20 cellular contexts compared by ENCODE assay signal in the genomic region with DNA sequence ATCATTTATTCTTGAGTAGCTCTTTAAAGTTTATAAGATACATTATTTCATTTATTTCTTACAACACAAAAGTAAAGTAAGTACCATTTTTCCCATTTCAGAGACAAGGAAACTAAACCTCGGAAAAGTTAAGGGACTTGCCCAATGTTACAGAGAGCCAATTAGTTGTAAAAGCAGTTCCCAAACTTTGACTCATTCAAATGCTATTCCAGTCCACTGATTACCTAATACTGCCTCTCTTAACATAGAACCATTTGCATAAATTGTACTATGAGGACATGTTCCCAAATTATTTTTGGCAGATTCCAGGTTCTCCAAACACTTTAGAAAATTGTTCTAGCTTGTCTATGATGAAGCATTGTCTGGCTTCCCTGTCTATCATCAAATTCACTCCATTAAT. TPM values are rescaled to one million over a fixed set of nuclear protein-coding genes. Genes with fewer than 3 reads are reported as not detected.
DNase-seq lines count a peak whose midpoint lies in the region; ATAC-seq, FAIRE-seq and TF ChIP-seq lines count a peak whose summit lies in the region.
"Had no signal": no experiment of that assay in that cellular context is flagged by ENCODE, and none has a peak within 500 bp of the region (broad histone marks: within the 10 kb centered on the region; RNA-seq: fewer than 3 reads in every experiment).

No MANE protein-coding gene starts in this region.

- H3K4me1 ChIP-seq in astrocyte (ENCODE audit: insufficient read depth, low read length) (no peaks in the 10 kb centered on the region), tibial nerve (no peaks in the 10 kb centered on the region)
- H3K4me1 ChIP-seq: heart right ventricle had no signal

- ATAC-seq in GM18907 (IDR thresholded peaks at IDR 0.05; ENCODE audit: unreplicated experiment): no peak
- ATAC-seq: activated naive CD8-positive, alpha-beta T cell treated with anti-CD3 and anti-CD28 coated beads, Interleukin-2, amount 50 U/mL, for 24 hours; T-cell had no signal

- H3K4me3 ChIP-seq in astrocyte (ENCODE audit: insufficient read depth, low read depth, low read length) (no peak overlapping the region), fibroblast of villous mesenchyme (ENCODE audit: low read depth, low read length) (no peak overlapping the region), tibial nerve (no peak overlapping the region)
- H3K4me3 ChIP-seq: dorsolateral prefrontal cortex, heart right ventricle had no signal

- no peaks in the 10 kb centered on the region for H3K9me3 ChIP-seq in astrocyte (ENCODE audit: insufficient read depth, low read depth, low read length)
- no peaks in the 10 kb centered on the region for H3K9me3 ChIP-seq in tibial nerve
- H3K9me3 ChIP-seq: heart right ventricle, neutrophil had no signal

- peak overlapping the region; percentile 26 for H3K27ac Mint-ChIP-seq in astrocyte (ENCODE audit: unreplicated experiment)
- H3K27ac Mint-ChIP-seq in activated T-helper 1 cell treated with anti-CD3 and anti-CD28 coated beads, Interleukin-12 subunit alpha, Interleukin-12 subunit beta, Interleukin-2, Interleukin-4 antibody, amounts not matched to agents 30 ng/mL and 10 ng/mL and 1 ng/mL, durations not matched to agents 14 hours and 24 hours and 36 hours: no peak overlapping the region
- H3K27ac Mint-ChIP-seq: activated CD4-positive, alpha-beta T cell treated with anti-CD3 and anti-CD28 coated beads, Interleukin-2, amount 10 ng/mL, durations not matched to agents 7 days and 5 days; activated naive CD8-positive, alpha-beta T cell treated with anti-CD3 and anti-CD28 coated beads, Interleukin-2, amount 50 U/mL, for 24 hours; T-cell had no signal

- H3K36me3 ChIP-seq in astrocyte (ENCODE audit: insufficient read depth, low read length) (no peaks in the 10 kb centered on the region), tibial nerve (no peaks in the 10 kb centered on the region)
- H3K36me3 ChIP-seq: heart right ventricle, neutrophil had no signal

- H2AFZ ChIP-seq in astrocyte (ENCODE audit: low read depth, low read length): no peak overlapping the region

- no peak overlapping the region for H3K9ac ChIP-seq in astrocyte (ENCODE audit: low read length)

- no peak for TF ChIP-seq POLR2A in tibial nerve (IDR thresholded peaks at IDR 0.05)

- H3K4me1 Mint-ChIP-seq in astrocyte (ENCODE audit: low read depth, unreplicated experiment): no peaks in the 10 kb centered on the region
- H3K4me1 Mint-ChIP-seq in activated T-helper 1 cell treated with anti-CD3 and anti-CD28 coated beads, Interleukin-12 subunit alpha, Interleukin-12 subunit beta, Interleukin-2, Interleukin-4 antibody, amounts not matched to agents 30 ng/mL and 10 ng/mL and 1 ng/mL, durations not matched to agents 14 hours and 24 hours and 36 hours (ENCODE audit: low read depth): no peaks in the 10 kb centered on the region
- H3K4me1 Mint-ChIP-seq: activated CD4-positive, alpha-beta T cell treated with anti-CD3 and anti-CD28 coated beads, Interleukin-2, amount 10 ng/mL, durations not matched to agents 7 days and 5 days; activated naive CD8-positive, alpha-beta T cell treated with anti-CD3 and anti-CD28 coated beads, Interleukin-2, amount 50 U/mL, for 24 hours; T-cell had no signal

- intact Hi-C loops in activated T-helper 1 cell treated with anti-CD3 and anti-CD28 coated beads, Interleukin-12 subunit alpha, Interleukin-12 subunit beta, Interleukin-2, Interleukin-4 antibody, amounts not matched to agents 30 ng/mL and 10 ng/mL and 1 ng/mL, durations not matched to agents 14 hours and 24 hours and 36 hours (cut with micrococcal nuclease): no loop called here

- no peaks in the 10 kb centered on the region for H3K79me2 ChIP-seq in astrocyte (ENCODE audit: insufficient read depth, low read length)

- H3K27me3 ChIP-seq in astrocyte (ENCODE audit: insufficient read depth, low read length) (no peaks in the 10 kb centered on the region), tibial nerve (no peaks in the 10 kb centered on the region)
- H3K27me3 ChIP-seq: heart right ventricle, neutrophil had no signal

- H3K9me3 Mint-ChIP-seq in astrocyte (ENCODE audit: unreplicated experiment): no peaks in the 10 kb centered on the region
- no peaks in the 10 kb centered on the region for H3K9me3 Mint-ChIP-seq in activated T-helper 1 cell treated with anti-CD3 and anti-CD28 coated beads, Interleukin-12 subunit alpha, Interleukin-12 subunit beta, Interleukin-2, Interleukin-4 antibody, amounts not matched to agents 30 ng/mL and 10 ng/mL and 1 ng/mL, durations not matched to agents 14 hours and 24 hours and 36 hours
- H3K9me3 Mint-ChIP-seq: activated CD4-positive, alpha-beta T cell treated with anti-CD3 and anti-CD28 coated beads, Interleukin-2, amount 10 ng/mL, durations not matched to agents 7 days and 5 days; activated naive CD8-positive, alpha-beta T cell treated with anti-CD3 and anti-CD28 coated beads, Interleukin-2, amount 50 U/mL, for 24 hours had no signal

- no peaks in the 10 kb centered on the region for H3K27me3 Mint-ChIP-seq in astrocyte (ENCODE audit: low read depth, unreplicated experiment)
- H3K27me3 Mint-ChIP-seq in activated T-helper 1 cell treated with anti-CD3 and anti-CD28 coated beads, Interleukin-12 subunit alpha, Interleukin-12 subunit beta, Interleukin-2, Interleukin-4 antibody, amounts not matched to agents 30 ng/mL and 10 ng/mL and 1 ng/mL, durations not matched to agents 14 hours and 24 hours and 36 hours (ENCODE audit: insufficient read depth): no peaks in the 10 kb centered on the region
- H3K27me3 Mint-ChIP-seq: activated CD4-positive, alpha-beta T cell treated with anti-CD3 and anti-CD28 coated beads, Interleukin-2, amount 10 ng/mL, durations not matched to agents 7 days and 5 days; activated naive CD8-positive, alpha-beta T cell treated with anti-CD3 and anti-CD28 coated beads, Interleukin-2, amount 50 U/mL, for 24 hours had no signal

- WGBS in tibial nerve, 2 donors: 71 to 72% methylated on average over 1 of the region's 1 CpG

- no peak overlapping the region for H3K4me2 ChIP-seq in astrocyte (ENCODE audit: low read length)

- H3K36me3 Mint-ChIP-seq in astrocyte (ENCODE audit: low read depth, unreplicated experiment): no peaks in the 10 kb centered on the region
- H3K36me3 Mint-ChIP-seq in activated T-helper 1 cell treated with anti-CD3 and anti-CD28 coated beads, Interleukin-12 subunit alpha, Interleukin-12 subunit beta, Interleukin-2, Interleukin-4 antibody, amounts not matched to agents 30 ng/mL and 10 ng/mL and 1 ng/mL, durations not matched to agents 14 hours and 24 hours and 36 hours (ENCODE audit: low read depth): no peaks in the 10 kb centered on the region
- H3K36me3 Mint-ChIP-seq: T-cell had no signal

- H4K20me1 ChIP-seq in astrocyte (ENCODE audit: insufficient read depth, low read length): no peaks in the 10 kb centered on the region

- DNase-seq in GM03348 (ENCODE audit: low spot score) (peak; percentile 39), astrocyte (ENCODE audit: low read depth) (peak; percentile 70), fibroblast of villous mesenchyme (ENCODE audit: low read depth) (peak; percentile 45), stromal cell of bone marrow (ENCODE audit: low read depth) (peak; percentile 40), NCI-H1417 (lab: John Stamatoyannopoulos, UW) (no peak), tibial nerve (ENCODE audit: low spot score in 2 of 2) (no peak)
- no peak for DNase-seq in activated T-helper 1 cell treated with anti-CD3 and anti-CD28 coated beads, Interleukin-12 subunit alpha, Interleukin-12 subunit beta, Interleukin-2, Interleukin-4 antibody, amounts not matched to agents 30 ng/mL and 10 ng/mL and 1 ng/mL, durations not matched to agents 14 hours and 24 hours and 36 hours (ENCODE audit: low spot score)
- DNase-seq: activated CD4-positive, alpha-beta T cell treated with anti-CD3 and anti-CD28 coated beads, Interleukin-2, amount 10 ng/mL, durations not matched to agents 7 days and 5 days; activated CD8-positive, alpha-beta memory T cell treated with anti-CD3 and anti-CD28 coated beads, Interleukin-2, amount 50 U/mL, for 4 hours; activated effector memory CD4-positive, alpha-beta T cell treated with anti-CD3 and anti-CD28 coated beads, Interleukin-2, amount 50 U/mL, for 16 hours; activated naive CD8-positive, alpha-beta T cell treated with anti-CD3 and anti-CD28 coated beads, Interleukin-2, amount 50 U/mL, for 24 hours; dorsolateral prefrontal cortex; heart right ventricle; NCI-H69; SIG-M5; stimulated activated CD4-positive, alpha-beta T cell treated with anti-CD3 and anti-CD28 coated beads, Interleukin-12 subunit alpha, Interleukin-12 subunit beta, amount 100 ng/mL, for 4 hours; T-cell had no signal

- TF ChIP-seq CTCF in astrocyte (IDR thresholded peaks at IDR 0.05; ENCODE audit: insufficient read depth, low read depth, low read length): no peak
- TF ChIP-seq CTCF in fibroblast of villous mesenchyme (IDR thresholded peaks at IDR 0.05; ENCODE audit: insufficient read depth, low read depth, low read length): no peak
- no peak for TF ChIP-seq CTCF in tibial nerve (IDR thresholded peaks at IDR 0.05)

- H3K27ac ChIP-seq in astrocyte (ENCODE audit: low read depth, low read length) (no peak overlapping the region), tibial nerve (no peak overlapping the region)
- H3K27ac ChIP-seq: C4-2B, dorsolateral prefrontal cortex, heart right ventricle, neutrophil had no signal

- TF ChIP-seq EP300 in tibial nerve (IDR thresholded peaks at IDR 0.05): no peak

- no peak for FAIRE-seq in astrocyte (lab: Jason Lieb, UNC)

- H3K4me3 Mint-ChIP-seq in astrocyte (ENCODE audit: unreplicated experiment): no peak overlapping the region
- H3K4me3 Mint-ChIP-seq in activated T-helper 1 cell treated with anti-CD3 and anti-CD28 coated beads, Interleukin-12 subunit alpha, Interleukin-12 subunit beta, Interleukin-2, Interleukin-4 antibody, amounts not matched to agents 30 ng/mL and 10 ng/mL and 1 ng/mL, durations not matched to agents 14 hours and 24 hours and 36 hours: no peak overlapping the region
- H3K4me3 Mint-ChIP-seq: activated CD4-positive, alpha-beta T cell treated with anti-CD3 and anti-CD28 coated beads, Interleukin-2, amount 10 ng/mL, durations not matched to agents 7 days and 5 days; activated naive CD8-positive, alpha-beta T cell treated with anti-CD3 and anti-CD28 coated beads, Interleukin-2, amount 50 U/mL, for 24 hours; T-cell had no signal

RNA-seq across cellular contexts. Expression of a gene that starts 45.6 kb away (rescaled TPM):
- total RNA-seq in astrocyte (18.6 and 27.8 TPM in 2 replicates), fibroblast of villous mesenchyme (8.1 and 19.4 TPM in 2 replicates), tibial nerve (1 to 10 TPM in 2 of 4 donors, under 1 TPM in 2; 0.60 to 2.3 (median 1.0) TPM)
- total RNA-seq in activated T-helper 1 cell treated with anti-CD3 and anti-CD28 coated beads, Interleukin-12 subunit alpha, Interleukin-12 subunit beta, Interleukin-2, Interleukin-4 antibody, amounts not matched to agents 30 ng/mL and 10 ng/mL and 1 ng/mL, durations not matched to agents 14 hours and 24 hours and 36 hours: not detected in 2 replicates
- total RNA-seq: activated CD4-positive, alpha-beta T cell treated with anti-CD3 and anti-CD28 coated beads, Interleukin-2, amount 10 ng/mL, durations not matched to agents 7 days and 5 days had no signal

Comparison
In these comparisons a context has a peak if more than half of its experiments do, and no peak if none do; other contexts are left out.
1. DNase-seq: peak in GM03348 (single experiment), astrocyte (single experiment), fibroblast of villous mesenchyme (single experiment) and stromal cell of bone marrow (single experiment); none in NCI-H1417 (0 of 3), tibial nerve (0 of 2) and activated T-helper 1 cell treated with anti-CD3 and anti-CD28 coated beads, Interleukin-12 subunit alpha, Interleukin-12 subunit beta, Interleukin-2, Interleukin-4 antibody, amounts not matched to agents 30 ng/mL and 10 ng/mL and 1 ng/mL, durations not matched to agents 14 hours and 24 hours and 36 hours (single experiment).